Comparison of ENCODE assay signal across 1 cellular context in genomic region chr9:129900263-129901041, GRCh38.
TF ChIP-seq lines count a peak whose summit lies in the region.

No MANE protein-coding gene starts in this region.

TF ChIP-seq in HepG2, 621 proteins besides CTCF, POLR2A, EP300 and RAD21 (continued from another document):
- TF ChIP-seq ARID4A (CRISPR knock-in tag; IDR thresholded peaks at IDR 0.05; ENCODE audit: borderline replicate concordance) (no peak), FOXC1 (CRISPR knock-in tag; IDR thresholded peaks at IDR 0.05; ENCODE audit: borderline replicate concordance) (no peak), POGK (CRISPR knock-in tag; conservative IDR thresholded peaks at IDR 0.05) (no peak), FOXJ3 (CRISPR knock-in tag; IDR thresholded peaks at IDR 0.05; ENCODE audit: borderline replicate concordance) (no peak), HCFC1 (IDR thresholded peaks at IDR 0.05; ENCODE audit: low read depth, low read length) (no peak)
